9 cellular contexts compared by ENCODE assay signal in genomic region chr7:116672596-116673503, GRCh38. TPM values are rescaled to one million over a fixed set of nuclear protein-coding genes. Genes with fewer than 3 reads are reported as not detected.
DNase-seq lines count a peak whose midpoint lies in the region; ATAC-seq and TF ChIP-seq lines count a peak whose summit lies in the region.
"Had no signal": no experiment of that assay in that cellular context is flagged by ENCODE, and none has a peak within 500 bp of the region (broad histone marks: within the 10 kb centered on the region; RNA-seq: fewer than 3 reads in every experiment).

No MANE protein-coding gene starts in this region.

- H3K27ac ChIP-seq in cingulate gyrus (ENCODE audit: low read depth, low read length) (peak overlapping the region; percentile 33), right lobe of liver (peak overlapping the region; percentile 91 to 97 (median 93)), thyroid gland (peak overlapping the region; percentile 51 to 86 (median 75))

- no peak for DNase-seq in CD14-positive monocyte (ENCODE audit: low spot score)
- peak; percentile 75 for DNase-seq in NCI-H1092 treated with DMSO at 0.1 percent for 48 hours (lab: John Stamatoyannopoulos, UW)
- peak in 1 of 3 donors; percentile 36 for DNase-seq in right lobe of liver
- DNase-seq in thyroid gland = peak; percentile 57 to 68
- no peak for DNase-seq in NCI-H187 (lab: John Stamatoyannopoulos, UW)
- DNase-seq in activated CD8-positive, alpha-beta memory T cell treated with anti-CD3 and anti-CD28 coated beads for 24 hours = no peak

- 25% methylated on average over 24 of the region's 24 CpGs for whole genome bisulfite sequencing in right lobe of liver (ENCODE audit: insufficient coverage, low coverage, low lambda C conversion rate, missing lambda C conversion rate)
- WGBS in thyroid gland, 2 donors = 13 to 16% methylated on average over 23 to 24 of the region's 24 CpGs

- no peak for TF ChIP-seq CTCF in CD14-positive monocyte (IDR thresholded peaks at IDR 0.05)
- no peak for TF ChIP-seq CTCF in right lobe of liver (IDR thresholded peaks at IDR 0.05)
- TF ChIP-seq CTCF in thyroid gland (IDR thresholded peaks at IDR 0.05) = no peak

- H3K9me3 Mint-ChIP-seq in CD14-positive monocyte = peaks cover 0 to 3% (median 0%) of the 10 kb centered on the region in 7 donors

- H3K27ac Mint-ChIP-seq in CD14-positive monocyte = peak overlapping the region in 2 of 7 donors; percentile 15 to 82
- H3K27ac Mint-ChIP-seq: naive thymus-derived CD4-positive, alpha-beta T cell had no signal

- H3K36me3 ChIP-seq in right lobe of liver (no peaks in the 10 kb centered on the region), thyroid gland (no peaks in the 10 kb centered on the region)

- peak; percentile 6 to 34 (median 25) for ATAC-seq in right lobe of liver
- no peak for ATAC-seq in HG02884 (IDR thresholded peaks at IDR 0.05; ENCODE audit: unreplicated experiment)

- intact Hi-C loops in CD14-positive monocyte (cut with micrococcal nuclease) = loop anchor here (5.0 to 10.0 kb wide), 3 partner anchors 71 to 132 kb away; no protein-coding TSS in a partner anchor
- intact Hi-C loops in right lobe of liver (cut with DNase I) = loop anchor here (10.0 kb wide), 1 partner anchor 132 kb away; no protein-coding TSS in a partner anchor
- intact Hi-C loops in thyroid gland (cut with DNase I) = loop anchor here (10.0 kb wide), 1 partner anchor 112 kb away; no protein-coding TSS in a partner anchor

- H3K9me3 ChIP-seq in right lobe of liver (no peaks in the 10 kb centered on the region), thyroid gland (no peaks in the 10 kb centered on the region)

- H3K4me3 Mint-ChIP-seq in CD14-positive monocyte = peak overlapping the region; percentile 66 to 76

- H3K27me3 ChIP-seq in right lobe of liver (no peaks in the 10 kb centered on the region), thyroid gland (no peaks in the 10 kb centered on the region)

- peaks cover 29 to 46% (median 41%) of the 10 kb centered on the region in 3 donors for H3K27me3 Mint-ChIP-seq in CD14-positive monocyte (ENCODE audit: low read depth in 3 of 3)

- H3K36me3 Mint-ChIP-seq in CD14-positive monocyte = peaks cover 0 to 3% of the 10 kb centered on the region in 2 donors
- H3K36me3 Mint-ChIP-seq: naive thymus-derived CD4-positive, alpha-beta T cell had no signal

- H3K4me1 ChIP-seq in right lobe of liver (peaks cover 0 to 20% (median 7%) of the 10 kb centered on the region in 4 donors), thyroid gland (peaks cover 8 to 13% of the 10 kb centered on the region in 2 donors)

- peaks cover 13% of the 10 kb centered on the region for H3K4me1 Mint-ChIP-seq in CD14-positive monocyte

- H3K4me3 ChIP-seq in right lobe of liver (peak overlapping the region; percentile 53 to 73 (median 65)), thyroid gland (replicated peaks in 1 of 3) (peak overlapping the region in 2 of 3 donors; percentile 48 to 49)

- no peak for TF ChIP-seq POLR2A in right lobe of liver (IDR thresholded peaks at IDR 0.05)
- TF ChIP-seq POLR2A in thyroid gland (IDR thresholded peaks at IDR 0.05) = no peak

RNA-seq across cellular contexts. Expression of gene MET, which starts 0.9 kb away (rescaled TPM):
- not detected for polyA plus RNA-seq in CD14-positive monocyte
- total RNA-seq in right lobe of liver (10 to 100 TPM; 32.9 to 45.2 (median 37.2) TPM), thyroid gland (10 to 100 TPM; 41.5 to 59.6 (median 52.7) TPM)
- polyA plus RNA-seq: naive thymus-derived CD4-positive, alpha-beta T cell had no signal

Comparison
In these comparisons a context has a peak if more than half of its experiments do, and no peak if none do; other contexts are left out.
1. DNase-seq: peak in NCI-H1092 treated with DMSO at 0.1 percent for 48 hours (single experiment) and thyroid gland (2 of 2); none in CD14-positive monocyte (single experiment), NCI-H187 (0 of 2) and activated CD8-positive, alpha-beta memory T cell treated with anti-CD3 and anti-CD28 coated beads for 24 hours (single experiment).
2. H3K27ac ChIP-seq: peak in every context shown above with its lines; median percentile 93 in right lobe of liver; 75 in thyroid gland; 33 in cingulate gyrus.